ENCODE assay signal across 33 cellular contexts in the genomic region with DNA sequence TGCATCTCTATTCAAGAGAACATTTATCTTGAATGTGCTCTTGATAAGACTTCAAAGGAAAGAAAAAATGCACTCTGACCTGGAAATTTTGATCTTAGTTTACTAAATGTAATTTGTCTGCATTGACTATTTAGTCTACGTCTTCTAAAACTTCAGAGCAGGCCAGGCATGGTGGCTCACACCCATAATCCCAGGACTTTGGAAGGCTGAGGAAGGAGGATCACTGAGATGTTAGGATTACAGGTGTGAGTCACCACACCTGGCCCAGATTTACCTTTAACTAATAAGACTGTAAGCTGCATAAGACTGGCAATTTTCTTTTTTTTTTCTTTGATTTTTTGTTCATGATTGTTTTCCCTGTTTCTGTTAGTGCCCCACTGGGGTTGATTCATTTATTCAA. TPM values are rescaled to one million over a fixed set of nuclear protein-coding genes. Genes with fewer than 3 reads are reported as not detected.
"Had no signal": no experiment of that assay in that cellular context is flagged by ENCODE, and none has a peak within 500 bp of the region (broad histone marks: within the 10 kb centered on the region; RNA-seq: fewer than 3 reads in every experiment).

No MANE protein-coding gene starts in this region.

- ATAC-seq: activated CD8-positive, alpha-beta memory T cell treated with anti-CD3 and anti-CD28 coated beads, Interleukin-2, amount 10 ng/mL, durations not matched to agents 7 days and 5 days; activated naive CD8-positive, alpha-beta T cell treated with anti-CD3 and anti-CD28 coated beads, Interleukin-2, amount 50 U/mL, for 24 hours; PC-3; WTC11 had no signal

- H3K27me3 Mint-ChIP-seq: activated naive CD8-positive, alpha-beta T cell had no signal

- H3K4me3 ChIP-seq: Peyer's patch, SJSA1 had no signal

- H3K27ac Mint-ChIP-seq: activated CD4-positive, alpha-beta memory T cell treated with anti-CD3 and anti-CD28 coated beads, Interleukin-2, amount 10 ng/mL, durations not matched to agents 7 days and 5 days; activated naive CD8-positive, alpha-beta T cell; brain; T-helper 1 cell treated with Interleukin-12 subunit alpha and Interleukin-12 subunit beta and Interleukin-4 antibody, amounts not matched to agents 30 μg/mL and 1 μg/mL, for 36 hours; T-helper 2 cell treated with Interferon-gamma antibody and Interleukin-4, amounts not matched to agents 5 μg/mL and 100 μg/mL, for 36 hours; WTC11 had no signal

- H3K4me1 Mint-ChIP-seq: brain, WTC11 had no signal

- DNase-seq: activated CD4-positive, alpha-beta memory T cell treated with anti-CD3 and anti-CD28 coated beads, Interleukin-2, amount 10 ng/mL, durations not matched to agents 7 days and 5 days; activated CD4-positive, alpha-beta T cell treated with anti-CD3 and anti-CD28 coated beads for 48 hours; activated CD4-positive, CD25-positive, alpha-beta regulatory T cell treated with anti-CD3 and anti-CD28 coated beads, Interleukin-2, amount 50 U/mL, for 72 hours; activated CD8-positive, alpha-beta memory T cell treated with anti-CD3 and anti-CD28 coated beads for 24 hours; activated CD8-positive, alpha-beta memory T cell treated with anti-CD3 and anti-CD28 coated beads, Interleukin-2, amount 10 ng/mL, durations not matched to agents 7 days and 5 days; activated CD8-positive, alpha-beta memory T cell treated with anti-CD3 and anti-CD28 coated beads, Interleukin-2, amount 50 U/mL, for 48 hours; activated effector memory CD4-positive, alpha-beta T cell treated with Interleukin-2 at 50 U/mL for 16 hours; activated naive CD4-positive, alpha-beta T cell treated with anti-CD3 and anti-CD28 coated beads, Interleukin-2, amount 10 ng/mL, durations not matched to agents 7 days and 5 days; activated naive CD8-positive, alpha-beta T cell treated with anti-CD3 and anti-CD28 coated beads, Interleukin-2, amount 50 U/mL, for 24 hours; activated T-cell treated with anti-CD3 and anti-CD28 coated beads, Interleukin-2, amount 50 U/mL, for 48 hours; anterior cingulate cortex; central memory CD4-positive, alpha-beta T cell; NCI-H1092 treated with DMSO at 0.1 percent for 48 hours; NCI-H1417; NCI-H146; NCI-H187 treated with DMSO at 0.1 percent for 48 hours; NCI-H2081; NCI-H510A; NCI-H526; NCI-H748 treated with DMSO at 0.1 percent for 48 hours; NK-92 treated with Interleukin-12 subunit alpha and Interleukin-12 subunit beta, amount 100 ng/mL, for 24 hours; PC-3; RPMI8226; SHP77 treated with DMSO at 0.1 percent for 48 hours; SK-N-SH had no signal

- H3K9me3 Mint-ChIP-seq: T-helper 1 cell treated with Interleukin-12 subunit alpha and Interleukin-12 subunit beta and Interleukin-4 antibody, amounts not matched to agents 30 μg/mL and 1 μg/mL, for 36 hours had no signal

- H3K4me3 Mint-ChIP-seq: activated CD4-positive, alpha-beta memory T cell treated with anti-CD3 and anti-CD28 coated beads, Interleukin-2, amount 10 ng/mL, durations not matched to agents 7 days and 5 days; activated CD8-positive, alpha-beta memory T cell treated with anti-CD3 and anti-CD28 coated beads, Interleukin-2, amount 10 ng/mL, durations not matched to agents 7 days and 5 days; activated naive CD4-positive, alpha-beta T cell treated with anti-CD3 and anti-CD28 coated beads, Interleukin-2, amount 10 ng/mL, durations not matched to agents 7 days and 5 days; activated naive CD8-positive, alpha-beta T cell; activated naive CD8-positive, alpha-beta T cell treated with anti-CD3 and anti-CD28 coated beads, Interleukin-2, amount 50 U/mL, for 24 hours; T-helper 1 cell treated with Interleukin-12 subunit alpha and Interleukin-12 subunit beta and Interleukin-4 antibody, amounts not matched to agents 30 μg/mL and 1 μg/mL, for 36 hours; T-helper 2 cell treated with Interferon-gamma antibody and Interleukin-4, amounts not matched to agents 5 μg/mL and 100 μg/mL, for 36 hours; WTC11 had no signal

- H3K36me3 Mint-ChIP-seq: activated naive CD4-positive, alpha-beta T cell treated with anti-CD3 and anti-CD28 coated beads, Interleukin-2, amount 10 ng/mL, durations not matched to agents 7 days and 5 days; activated naive CD8-positive, alpha-beta T cell; brain; WTC11 had no signal

RNA-seq across cellular contexts. Expression of a gene that starts 18.8 kb away (rescaled TPM):
- total RNA-seq: PC-3 had no signal

RNA-seq across cellular contexts. Expression of a gene that starts 39.6 kb away (rescaled TPM):
- total RNA-seq: activated CD4-positive, alpha-beta memory T cell treated with anti-CD3 and anti-CD28 coated beads, Interleukin-2, amount 10 ng/mL, durations not matched to agents 7 days and 5 days; activated CD8-positive, alpha-beta memory T cell treated with anti-CD3 and anti-CD28 coated beads, Interleukin-2, amount 10 ng/mL, durations not matched to agents 7 days and 5 days; LHCN-M2; PC-3; SJSA1 had no signal
